14 cellular contexts compared by ENCODE assay signal in genomic region chr2:160223560-160223959, GRCh38. TPM values are rescaled to one million over a fixed set of nuclear protein-coding genes. Genes with fewer than 3 reads are reported as not detected.
A peak's percentile ranks its signal among the peaks of the same experiment; 100 is the strongest.
DNase-seq lines count a peak whose midpoint lies in the region; ATAC-seq and TF ChIP-seq lines count a peak whose summit lies in the region.
"Had no signal": no experiment of that assay in that cellular context is flagged by ENCODE, and none has a peak within 500 bp of the region (broad histone marks: within the 10 kb centered on the region; RNA-seq: fewer than 3 reads in every experiment).

No MANE protein-coding gene starts in this region.

- H3K4me1 ChIP-seq in CD4-positive, alpha-beta memory T cell (ENCODE audit: insufficient read depth, low read length): peaks cover 28% of the 10 kb centered on the region
- peaks cover 28% of the 10 kb centered on the region for H3K4me1 ChIP-seq in body of pancreas

- H3K4me3 ChIP-seq in CD4-positive, alpha-beta memory T cell (ENCODE audit: low read length in 2 of 2): no peak overlapping the region
- H3K4me3 ChIP-seq in body of pancreas: no peak overlapping the region
- H3K4me3 ChIP-seq: pancreas had no signal

- H3K27me3 Mint-ChIP-seq in CD4-positive, alpha-beta memory T cell: peaks cover 0 to 4% of the 10 kb centered on the region in 2 donors
- H3K27me3 Mint-ChIP-seq in MCF 10A (ENCODE audit: insufficient read depth, unreplicated experiment): no peaks in the 10 kb centered on the region
- H3K27me3 Mint-ChIP-seq in nephron (ENCODE audit: low read depth): peaks cover 3% of the 10 kb centered on the region

- no peak overlapping the region for H3K27ac Mint-ChIP-seq in CD4-positive, alpha-beta memory T cell
- H3K27ac Mint-ChIP-seq in MCF 10A (ENCODE audit: low read depth, unreplicated experiment): peak overlapping the region; percentile 99
- H3K27ac Mint-ChIP-seq in nephron: peak overlapping the region; percentile 72 to 94 (median 81)

- H3K4me3 Mint-ChIP-seq in CD4-positive, alpha-beta memory T cell: peak overlapping the region in 6 of 8 donors; percentile 57 to 78 (median 68)
- H3K4me3 Mint-ChIP-seq in MCF 10A (ENCODE audit: unreplicated experiment): no peak overlapping the region
- no peak overlapping the region for H3K4me3 Mint-ChIP-seq in nephron

- H3K27me3 ChIP-seq in CD4-positive, alpha-beta memory T cell (ENCODE audit: insufficient read depth, low read length): no peaks in the 10 kb centered on the region
- H3K27me3 ChIP-seq in body of pancreas: no peaks in the 10 kb centered on the region
- H3K27me3 ChIP-seq: pancreas had no signal

- no peaks in the 10 kb centered on the region for H3K9me3 Mint-ChIP-seq in CD4-positive, alpha-beta memory T cell
- H3K9me3 Mint-ChIP-seq in MCF 10A (ENCODE audit: unreplicated experiment): no peaks in the 10 kb centered on the region
- no peaks in the 10 kb centered on the region for H3K9me3 Mint-ChIP-seq in nephron

- H3K9me3 ChIP-seq in CD4-positive, alpha-beta memory T cell (ENCODE audit: control insufficient read depth in 1 of 2, low read length in 2 of 2): no peaks in the 10 kb centered on the region
- no peaks in the 10 kb centered on the region for H3K9me3 ChIP-seq in body of pancreas
- H3K9me3 ChIP-seq: pancreas had no signal

- no peak overlapping the region for H3K27ac ChIP-seq in CD4-positive, alpha-beta memory T cell (ENCODE audit: low read depth, low read length)
- peak overlapping the region in 1 of 4 donors; percentile 20 for H3K27ac ChIP-seq in body of pancreas
- H3K27ac ChIP-seq: VCaP had no signal

- ATAC-seq in HG03135 (IDR thresholded peaks at IDR 0.05; ENCODE audit: unreplicated experiment): peak; percentile 8
- no peak for ATAC-seq in HG02870 (IDR thresholded peaks at IDR 0.05; ENCODE audit: unreplicated experiment)
- no peak for ATAC-seq in body of pancreas

- 75 to 87% methylated on average over 3 of the region's 3 CpGs for WGBS in body of pancreas, 2 donors

- POLR2A ChIA-PET in CD4-positive, alpha-beta memory T cell (lab: Charles Lee; ENCODE audit: partially characterized antibody): no interaction called here
- POLR2A ChIA-PET in MCF 10A (lab: Yijun Ruan, JAX): interaction anchor here (0.7 to 15.1 kb wide), 10 partner anchors 11 to 93 kb away, joined by 3 to 212 read pairs (median 4); partner anchors contain the start of gene ITGB6

- no TSS peak for BruUV-seq in MCF 10A (replicated peaks; lab: Mats Ljungman, UMichigan)

- no peaks in the 10 kb centered on the region for H3K36me3 Mint-ChIP-seq in CD4-positive, alpha-beta memory T cell
- peaks cover 6% of the 10 kb centered on the region for H3K36me3 Mint-ChIP-seq in MCF 10A (ENCODE audit: insufficient read depth, unreplicated experiment)
- H3K36me3 Mint-ChIP-seq in nephron (ENCODE audit: low read depth): no peaks in the 10 kb centered on the region

- DNase-seq in CD4-positive, alpha-beta memory T cell: no peak
- DNase-seq in MCF 10A (ENCODE audit: unreplicated experiment) (no peak), hepatic stellate cell (ENCODE audit: low spot score) (no peak), NCI-H1092 treated with DMSO at 0.1 percent for 48 hours (lab: John Stamatoyannopoulos, UW) (no peak), body of pancreas (no peak)
- DNase-seq: C1 segment of cervical spinal cord, NCI-H1694 treated with DMSO at 0.1 percent for 48 hours, NCI-H526 treated with DMSO at 0.1 percent for 48 hours, pancreas had no signal

- H3K4me1 Mint-ChIP-seq in CD4-positive, alpha-beta memory T cell: peaks cover 32 to 38% (median 35%) of the 10 kb centered on the region in 4 donors
- H3K4me1 Mint-ChIP-seq in MCF 10A (ENCODE audit: insufficient read depth, unreplicated experiment): peaks cover 87% of the 10 kb centered on the region
- H3K4me1 Mint-ChIP-seq in nephron: peaks cover 79% of the 10 kb centered on the region

- intact Hi-C loops in CD4-positive, alpha-beta memory T cell (cut with micrococcal nuclease): no loop called here
- intact Hi-C loops in MCF 10A (cut with micrococcal nuclease): loop anchor here (10.0 kb wide), 1 partner anchor 181 kb away; no protein-coding TSS in a partner anchor
- intact Hi-C loops in body of pancreas (cut with DNase I): no loop called here

- H3K36me3 ChIP-seq in CD4-positive, alpha-beta memory T cell (ENCODE audit: insufficient read depth, low read length): no peaks in the 10 kb centered on the region
- no peaks in the 10 kb centered on the region for H3K36me3 ChIP-seq in body of pancreas (replicated peaks in 1 of 2; ENCODE audit: insufficient read depth in 1 of 2, low read depth in 2 of 2)
- H3K36me3 ChIP-seq: pancreas had no signal

- CTCF ChIA-PET in CD4-positive, alpha-beta memory T cell (lab: Charles Lee; ENCODE audit: partially characterized antibody): interaction anchor here (1.1 to 2.2 kb wide), 2 partner anchors 14 to 771 kb away, joined by 5 read pairs; no protein-coding TSS in a partner anchor
- CTCF ChIA-PET in MCF 10A (lab: Yijun Ruan, JAX): interaction anchor here (0.7 to 1.4 kb wide), 2 partner anchors 14 to 17 kb away, joined by 3 to 7 read pairs; no protein-coding TSS in a partner anchor

- TF ChIP-seq POLR2A in body of pancreas (IDR thresholded peaks at IDR 0.05): no peak

- TF ChIP-seq CTCF in MCF 10A (IDR thresholded peaks at IDR 0.05; ENCODE audit: unreplicated experiment) (no peak), nephron (IDR thresholded peaks at IDR 0.05; ENCODE audit: unreplicated experiment in 3 of 3) (no peak), body of pancreas (IDR thresholded peaks at IDR 0.05) (no peak)

RNA-seq across cellular contexts. Expression of gene ITGB6, which starts 23.5 kb away (rescaled TPM):
- total RNA-seq in CD4-positive, alpha-beta memory T cell: not detected
- polyA plus RNA-seq in CD4-positive, alpha-beta memory T cell: not detected
- total RNA-seq in MCF 10A (2022) (3.8 and 6.9 TPM in 2 replicates), body of pancreas (1 to 10 TPM; 5.3 to 9.9 TPM)
- total RNA-seq: mesenteric fat pad had no signal

Comparison
In these comparisons a context has a peak if more than half of its experiments do, and no peak if none do; other contexts are left out.
1. H3K27ac Mint-ChIP-seq: peak in MCF 10A (single experiment) and nephron (3 of 3); none in CD4-positive, alpha-beta memory T cell (0 of 7).
2. H3K4me3 Mint-ChIP-seq: peak in CD4-positive, alpha-beta memory T cell (6 of 8); none in MCF 10A (single experiment) and nephron (0 of 3).